9 cellular contexts compared by ENCODE assay signal in the genomic region with DNA sequence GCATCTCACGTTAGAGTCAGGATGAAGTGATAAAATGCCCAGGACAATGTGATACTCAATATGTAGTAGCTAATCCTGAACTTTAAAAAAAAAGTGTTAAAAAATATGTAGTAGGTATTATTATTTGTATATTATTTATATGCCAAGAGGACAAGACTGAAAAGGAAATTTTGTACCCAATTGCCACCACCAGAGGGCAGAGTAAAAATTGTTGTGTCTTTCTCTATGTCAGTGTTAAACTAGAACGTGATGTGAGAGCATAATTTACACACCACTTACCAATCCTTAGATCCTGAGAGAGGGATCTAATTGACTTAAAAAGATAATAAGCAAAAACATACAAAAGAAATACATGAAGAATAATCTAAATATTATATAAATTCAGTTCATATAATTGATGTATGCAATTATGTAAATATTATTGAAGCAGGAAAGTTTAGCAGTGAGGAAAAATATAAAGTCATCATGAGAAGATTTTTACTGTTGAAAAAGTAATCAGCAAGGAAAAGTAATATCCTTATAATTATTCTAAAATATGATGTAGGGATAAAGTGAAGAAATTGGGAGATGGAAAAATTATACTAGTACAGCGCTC.
DNase-seq lines count a peak whose midpoint lies in the region; ATAC-seq, FAIRE-seq and TF ChIP-seq lines count a peak whose summit lies in the region.
"Had no signal": no experiment of that assay in that cellular context is flagged by ENCODE, and none has a peak within 500 bp of the region (broad histone marks: within the 10 kb centered on the region; RNA-seq: fewer than 3 reads in every experiment).

No MANE protein-coding gene starts in this region.

- intact Hi-C loops in heart right ventricle (cut with DNase I) = no loop called here
- intact Hi-C loops in left cardiac atrium (cut with DNase I) = no loop called here

- H3K4me1 Mint-ChIP-seq in naive B cell = peaks cover 0 to 5% (median 0%) of the 10 kb centered on the region in 3 donors
- no peaks in the 10 kb centered on the region for H3K4me1 Mint-ChIP-seq in activated CD4-positive, alpha-beta memory T cell treated with anti-CD3 and anti-CD28 coated beads, Interleukin-2, amount 10 ng/mL, durations not matched to agents 7 days and 5 days

- CTCF ChIA-PET in activated CD4-positive, alpha-beta memory T cell treated with anti-CD3 and anti-CD28 coated beads, Interleukin-2, amount 10 ng/mL, durations not matched to agents 7 days and 5 days (lab: Charles Lee) = interaction anchor here (0.8 to 4.3 kb wide), 6 partner anchors 11 to 509 kb away, joined by 3 to 18 read pairs (median 6); no protein-coding TSS in a partner anchor

- TF ChIP-seq CTCF in heart right ventricle (IDR thresholded peaks at IDR 0.05) (peak in 8 of 9 donors; percentile 29 to 74 (median 65)), OCI-LY1 (IDR thresholded peaks at IDR 0.05; ENCODE audit: low read length) (peak; percentile 50)

- no peak overlapping the region for H3K4me3 Mint-ChIP-seq in naive B cell
- no peak overlapping the region for H3K4me3 Mint-ChIP-seq in activated CD4-positive, alpha-beta memory T cell treated with anti-CD3 and anti-CD28 coated beads, Interleukin-2, amount 10 ng/mL, durations not matched to agents 7 days and 5 days

- FAIRE-seq in colon (lab: Jason Lieb, UNC) = peak; percentile 70

- no peak overlapping the region for H3K4me2 ChIP-seq in OCI-LY1 (ENCODE audit: low read length)

- POLR2A ChIA-PET in activated CD4-positive, alpha-beta memory T cell treated with anti-CD3 and anti-CD28 coated beads, Interleukin-2, amount 10 ng/mL, durations not matched to agents 7 days and 5 days (lab: Charles Lee) = no interaction called here

- H3K9me3 Mint-ChIP-seq in naive B cell = no peaks in the 10 kb centered on the region
- no peaks in the 10 kb centered on the region for H3K9me3 Mint-ChIP-seq in activated CD4-positive, alpha-beta memory T cell treated with anti-CD3 and anti-CD28 coated beads, Interleukin-2, amount 10 ng/mL, durations not matched to agents 7 days and 5 days

- no peak overlapping the region for H3K9ac ChIP-seq in OCI-LY1 (ENCODE audit: low read length)

- no peak for DNase-seq in heart right ventricle
- DNase-seq in left cardiac atrium = no peak
- peak; percentile 5 to 49 for DNase-seq in HAP-1 (ENCODE audit: low spot score in 2 of 2)
- peak; percentile 9 for DNase-seq in naive B cell
- DNase-seq in NCI-H1048 (lab: John Stamatoyannopoulos, UW) = no peak
- DNase-seq in activated CD4-positive, alpha-beta memory T cell treated with anti-CD3 and anti-CD28 coated beads, Interleukin-2, amount 10 ng/mL, durations not matched to agents 7 days and 5 days = no peak

- peaks cover 0 to 13% (median 4%) of the 10 kb centered on the region in 7 donors for H3K27me3 ChIP-seq in heart right ventricle
- peaks cover 6% of the 10 kb centered on the region; the same call in 1 of the 2 replicates for H3K27me3 ChIP-seq in HAP-1 (ENCODE audit: low read depth)
- H3K27me3 ChIP-seq in OCI-LY1 (ENCODE audit: insufficient read depth, low read length) = no peaks in the 10 kb centered on the region

- H2AFZ ChIP-seq in OCI-LY1 (ENCODE audit: low read length) = no peak overlapping the region

- no peak overlapping the region for H3K27ac ChIP-seq in heart right ventricle
- H3K27ac ChIP-seq in OCI-LY1 (ENCODE audit: low read depth, low read length, poor library complexity, severe bottlenecking) = no peak overlapping the region
- H3K27ac ChIP-seq: HL-60 had no signal

- in situ Hi-C loops in HAP-1 (cut with MboI; ENCODE audit: low sequenced_read_pairs) = no loop called here

- H3F3A ChIP-seq in OCI-LY1 (ENCODE audit: insufficient read depth, low read length) = no peaks in the 10 kb centered on the region

- H3K36me3 Mint-ChIP-seq in naive B cell = no peaks in the 10 kb centered on the region
- no peaks in the 10 kb centered on the region for H3K36me3 Mint-ChIP-seq in activated CD4-positive, alpha-beta memory T cell treated with anti-CD3 and anti-CD28 coated beads, Interleukin-2, amount 10 ng/mL, durations not matched to agents 7 days and 5 days (ENCODE audit: low read depth)

- peaks cover 0 to 7% (median 0%) of the 10 kb centered on the region in 3 donors for H3K27me3 Mint-ChIP-seq in naive B cell
- H3K27me3 Mint-ChIP-seq in activated CD4-positive, alpha-beta memory T cell treated with anti-CD3 and anti-CD28 coated beads, Interleukin-2, amount 10 ng/mL, durations not matched to agents 7 days and 5 days = peaks cover 33% of the 10 kb centered on the region

- 44 to 48% methylated on average over 3 of the region's 3 CpGs for WGBS in heart right ventricle, 2 donors

- H3K36me3 ChIP-seq in heart right ventricle (no peaks in the 10 kb centered on the region), HAP-1 (replicated peaks) (no peaks in the 10 kb centered on the region), OCI-LY1 (ENCODE audit: insufficient read depth, low read length) (no peaks in the 10 kb centered on the region)

- H3K27ac Mint-ChIP-seq in naive B cell = no peak overlapping the region
- no peak overlapping the region for H3K27ac Mint-ChIP-seq in activated CD4-positive, alpha-beta memory T cell treated with anti-CD3 and anti-CD28 coated beads, Interleukin-2, amount 10 ng/mL, durations not matched to agents 7 days and 5 days

- H3K9me3 ChIP-seq in heart right ventricle (no peaks in the 10 kb centered on the region), HAP-1 (no peaks in the 10 kb centered on the region), OCI-LY1 (ENCODE audit: low read length) (no peaks in the 10 kb centered on the region)

- H4K20me1 ChIP-seq in OCI-LY1 (ENCODE audit: insufficient read depth, low read length) = no peaks in the 10 kb centered on the region

- no peak overlapping the region for H3K4me3 ChIP-seq in heart right ventricle
- H3K4me3 ChIP-seq in HAP-1 = no peak overlapping the region
- H3K4me3 ChIP-seq in OCI-LY1 (ENCODE audit: low read depth, low read length, poor library complexity, severe bottlenecking) = no peak overlapping the region

- H3K79me2 ChIP-seq in OCI-LY1 (ENCODE audit: insufficient read depth, low read length) = no peaks in the 10 kb centered on the region

- H3K9me2 ChIP-seq in OCI-LY1 (ENCODE audit: low read depth, low read length) = no peaks in the 10 kb centered on the region

- ATAC-seq in heart right ventricle (no peak), left cardiac atrium (no peak), naive B cell (ENCODE audit: low read depth in 2 of 2) (no peak)

- H3K4me1 ChIP-seq in heart right ventricle (no peaks in the 10 kb centered on the region), HAP-1 (no peaks in the 10 kb centered on the region), OCI-LY1 (ENCODE audit: insufficient read depth, low read length, severe bottlenecking) (no peaks in the 10 kb centered on the region)

Comparison
In these comparisons a context has a peak if more than half of its experiments do, and no peak if none do; other contexts are left out.
1. DNase-seq: peak in HAP-1 (2 of 2) and naive B cell (single experiment); none in heart right ventricle (0 of 2), left cardiac atrium (single experiment), NCI-H1048 (single experiment) and activated CD4-positive, alpha-beta memory T cell treated with anti-CD3 and anti-CD28 coated beads, Interleukin-2, amount 10 ng/mL, durations not matched to agents 7 days and 5 days (single experiment).